26 cellular contexts compared by ENCODE assay signal in genomic region chr16:27980076-27980775, GRCh38.
DNase-seq lines count a peak whose midpoint lies in the region; ATAC-seq, FAIRE-seq and TF ChIP-seq lines count a peak whose summit lies in the region.
"Had no signal": no experiment of that assay in that cellular context is flagged by ENCODE, and none has a peak within 500 bp of the region (broad histone marks: within the 10 kb centered on the region; RNA-seq: fewer than 3 reads in every experiment).

No MANE protein-coding gene starts in this region.

- no peak overlapping the region for H3K56ac ChIP-seq in H1 (replicated peaks; ENCODE audit: insufficient read length, low read depth, low read length)

- H2BK5ac ChIP-seq in H1 (ENCODE audit: low read depth, low read length): no peak overlapping the region

- no peak overlapping the region for H4K5ac ChIP-seq in H1 (ENCODE audit: insufficient read length, low read depth, low read length)

- H2BK12ac ChIP-seq in H1 (ENCODE audit: low read depth, low read length): no peak overlapping the region

- H3K4me3 Mint-ChIP-seq in T-cell: no peak overlapping the region
- H3K4me3 Mint-ChIP-seq in CD4-positive, alpha-beta memory T cell: no peak overlapping the region
- H3K4me3 Mint-ChIP-seq: activated T-cell treated with anti-CD3 and anti-CD28 coated beads, Interleukin-2, amount 50 U/mL, for 72 hours had no signal

- H2BK120ac ChIP-seq in H1 (replicated peaks; ENCODE audit: low read depth, low read length): no peak overlapping the region

- H3K9ac ChIP-seq in H1 (replicated peaks in 1 of 4; ENCODE audit: extremely low read depth in 1 of 4, low read depth in 3 of 4, low read length in 3 of 4): no peak overlapping the region

- TF ChIP-seq RAD21 in H1 (IDR thresholded peaks at IDR 0.05 in 1 of 2, conservative IDR thresholded peaks at IDR 0.05 in 1 of 2; ENCODE audit: low read depth in 2 of 2, low read length in 2 of 2): peak; percentile 20 to 32; a peak in 2 of 4 replicates

- no peak overlapping the region for H2BK15ac ChIP-seq in H1 (ENCODE audit: low read length)

- no peak overlapping the region for H2AFZ ChIP-seq in H1 (ENCODE audit: low read length)

- H3K23me2 ChIP-seq in H1 (ENCODE audit: low read depth, low read length): no peaks in the 10 kb centered on the region

- no peak overlapping the region for H3K23ac ChIP-seq in H1 (ENCODE audit: insufficient read length)

- H3K4me1 ChIP-seq in heart left ventricle (peaks cover 0 to 7% (median 0%) of the 10 kb centered on the region in 12 donors), H1 (replicated peaks in 1 of 4; ENCODE audit: control insufficient read depth in 3 of 4, insufficient read depth in 4 of 4, low read length in 3 of 4) (no peaks in the 10 kb centered on the region)
- no peaks in the 10 kb centered on the region for H3K4me1 ChIP-seq in CD4-positive, alpha-beta memory T cell (ENCODE audit: insufficient read depth, low read length)
- H3K4me1 ChIP-seq: BE2C, psoas muscle, upper lobe of left lung had no signal

- H4K91ac ChIP-seq in H1 (replicated peaks; ENCODE audit: insufficient read length, low read length): no peak overlapping the region

- no peak overlapping the region for H3K4ac ChIP-seq in H1 (replicated peaks; ENCODE audit: insufficient read length, low read depth, low read length)

- H3K4me1 Mint-ChIP-seq in T-cell: no peaks in the 10 kb centered on the region
- H3K4me1 Mint-ChIP-seq in CD4-positive, alpha-beta memory T cell: no peaks in the 10 kb centered on the region

- H3K27me3 ChIP-seq in heart left ventricle (no peaks in the 10 kb centered on the region), H1 (replicated peaks in 1 of 4; ENCODE audit: control insufficient read depth in 3 of 4, extremely low read depth in 1 of 4, insufficient read depth in 3 of 4, low read length in 3 of 4) (no peaks in the 10 kb centered on the region; a peak in 2 of 7 replicates)
- H3K27me3 ChIP-seq in CD4-positive, alpha-beta memory T cell (ENCODE audit: insufficient read depth, low read length): no peaks in the 10 kb centered on the region
- H3K27me3 ChIP-seq: BE2C, dorsolateral prefrontal cortex, upper lobe of left lung had no signal

- no peak overlapping the region for H4K8ac ChIP-seq in H1 (ENCODE audit: extremely low read depth, insufficient read depth, low read length)

- peaks cover 0 to 14% (median 0%) of the 10 kb centered on the region in 12 donors for H3K9me3 ChIP-seq in heart left ventricle
- no peaks in the 10 kb centered on the region for H3K9me3 ChIP-seq in H1 (ENCODE audit: insufficient read depth in 2 of 2, low read depth in 1 of 2, low read length in 1 of 2)
- H3K9me3 ChIP-seq in CD4-positive, alpha-beta memory T cell (ENCODE audit: control insufficient read depth in 1 of 2, low read length in 2 of 2): no peaks in the 10 kb centered on the region
- H3K9me3 ChIP-seq: BE2C, upper lobe of left lung had no signal

- no peak overlapping the region for H2AK5ac ChIP-seq in H1 (ENCODE audit: low read depth, low read length)

- H3K14ac ChIP-seq in H1 (ENCODE audit: insufficient read length): no peak overlapping the region

- CTCF ChIA-PET in H1 (lab: Charles Lee; ENCODE audit: partially characterized antibody): interaction anchor here (0.9 to 1.4 kb wide), 4 partner anchors 12 to 90 kb away, joined by 3 to 4 read pairs (median 3); no protein-coding TSS in a partner anchor
- CTCF ChIA-PET in T-cell (lab: Charles Lee): no interaction called here
- CTCF ChIA-PET in CD4-positive, alpha-beta memory T cell (lab: Charles Lee; ENCODE audit: partially characterized antibody): no interaction called here

- H3K4me2 ChIP-seq in H1 (ENCODE audit: insufficient read depth in 1 of 2, low read depth in 2 of 2, low read length in 2 of 2): no peak overlapping the region

- no peaks in the 10 kb centered on the region for H3K79me1 ChIP-seq in H1 (ENCODE audit: low read depth, low read length)

- H3K79me2 ChIP-seq in H1 (ENCODE audit: control insufficient read depth in 1 of 2, insufficient read depth in 2 of 2, low read length in 2 of 2): no peaks in the 10 kb centered on the region

- WGBS in heart left ventricle, 4 donors: 58 to 73% (median 64%) methylated on average over 10 to 11 of the region's 11 CpGs
- WGBS in H1 (ENCODE audit: extremely low coverage in 1 of 2, insufficient coverage in 1 of 2, insufficient read length in 1 of 2, insufficient replicate concordance in 2 of 2, low coverage in 1 of 2, low lambda C conversion rate in 2 of 2, missing lambda C conversion rate in 1 of 2), 2 experiments: 76% methylated on average over 11 of the region's 11 CpGs; no CpG with 5 or more reads in 1 of the 2 experiments

- ATAC-seq in heart left ventricle: peak in 3 of 4 donors; percentile 16 to 34 (median 17)
- no peak for ATAC-seq in Right ventricle myocardium superior (ENCODE audit: poor library complexity)
- ATAC-seq in T-cell (replicated peaks in 1 of 4): no peak
- ATAC-seq: activated naive CD4-positive, alpha-beta T cell treated with anti-CD3 and anti-CD28 coated beads, Interleukin-2, amount 50 U/mL, for 72 hours; activated T-cell treated with anti-CD3 and anti-CD28 coated beads, Interleukin-2, amount 50 U/mL, for 72 hours; psoas muscle had no signal

- H3K27me3 Mint-ChIP-seq in T-cell: peaks cover 16 to 23% of the 10 kb centered on the region in 2 donors
- H3K27me3 Mint-ChIP-seq in CD4-positive, alpha-beta memory T cell: peaks cover 8 to 12% of the 10 kb centered on the region in 2 donors

- H3K4me3 ChIP-seq in heart left ventricle: no peak overlapping the region
- no peak overlapping the region for H3K4me3 ChIP-seq in H1 (ENCODE audit: extremely low read depth in 1 of 4, insufficient read depth in 2 of 4, low read depth in 3 of 4, low read length in 4 of 4)
- H3K4me3 ChIP-seq in CD4-positive, alpha-beta memory T cell (ENCODE audit: low read length in 2 of 2): no peak overlapping the region
- H3K4me3 ChIP-seq: dorsolateral prefrontal cortex, lung, psoas muscle, skin epidermis, upper lobe of left lung had no signal

- TF ChIP-seq POLR2A in heart left ventricle (IDR thresholded peaks at IDR 0.05) (no peak), H1 (IDR thresholded peaks at IDR 0.05; ENCODE audit: control extremely low read depth in 1 of 2, low read depth in 2 of 2, low read length in 2 of 2) (no peak)

- TF ChIP-seq CTCF in heart left ventricle (IDR thresholded peaks at IDR 0.05) (no peak), H1 (IDR thresholded peaks at IDR 0.05; ENCODE audit: control extremely low read depth in 1 of 3, insufficient read depth in 1 of 3, low read depth in 1 of 3, low read length in 3 of 3) (peak; percentile 7 to 34 (median 15); a peak in 2 of 4 replicates)

- H3K27ac ChIP-seq in heart left ventricle (peak overlapping the region in 1 of 12 donors; percentile 43), H1 (ENCODE audit: low read depth, low read length) (no peak overlapping the region)
- no peak overlapping the region for H3K27ac ChIP-seq in CD4-positive, alpha-beta memory T cell (ENCODE audit: low read depth, low read length)
- H3K27ac ChIP-seq: psoas muscle, skin epidermis, upper lobe of left lung had no signal

- DNase-seq in heart left ventricle (no peak), Right ventricle myocardium superior (no peak), NCI-H82 (lab: John Stamatoyannopoulos, UW) (peak; percentile 82), H1 (ENCODE audit: low read depth in 1 of 2, low spot score in 2 of 2) (no peak), T-cell (no peak), SHP77 (lab: John Stamatoyannopoulos, UW) (no peak), inferior parietal cortex (ENCODE audit: extremely low spot score) (no peak)
- no peak for DNase-seq in CD4-positive, alpha-beta memory T cell
- DNase-seq: activated T-cell treated with anti-CD3 and anti-CD28 coated beads, Interleukin-2, amount 50 U/mL, for 72 hours; BE2C; DMS79; Karpas-422; kidney; MV-4-11; NCI-H146; OCI-M1; psoas muscle; SHP77 treated with DMSO at 0.1 percent for 48 hours; stimulated activated CD4-positive, alpha-beta T cell treated with anti-CD3 and anti-CD28 coated beads, Interleukin-1b, Interleukin-23, amount 100 ng/mL, for 48 hours; upper lobe of left lung had no signal

- H3K36me3 ChIP-seq in heart left ventricle (no peaks in the 10 kb centered on the region), H1 (ENCODE audit: control insufficient read depth in 2 of 4, insufficient read depth in 4 of 4, low read length in 3 of 4) (no peaks in the 10 kb centered on the region)
- no peaks in the 10 kb centered on the region for H3K36me3 ChIP-seq in CD4-positive, alpha-beta memory T cell (ENCODE audit: insufficient read depth, low read length)
- H3K36me3 ChIP-seq: BE2C, upper lobe of left lung had no signal

- no peak for TF ChIP-seq EP300 in H1 (IDR thresholded peaks at IDR 0.05; ENCODE audit: borderline replicate concordance in 1 of 2, low read depth in 2 of 2, low read length in 2 of 2)

- no peak for FAIRE-seq in H1 (lab: Jason Lieb, UNC)
- FAIRE-seq: endothelial cell of umbilical vein, H54, kidney had no signal

- H3K9me3 Mint-ChIP-seq in T-cell: peaks cover 2 to 6% (median 4%) of the 10 kb centered on the region in 3 donors
- peaks cover 0 to 3% (median 0%) of the 10 kb centered on the region in 8 donors for H3K9me3 Mint-ChIP-seq in CD4-positive, alpha-beta memory T cell
- H3K9me3 Mint-ChIP-seq: activated naive CD4-positive, alpha-beta T cell treated with anti-CD3 and anti-CD28 coated beads, Interleukin-2, amount 50 U/mL, for 72 hours had no signal

- H2BK20ac ChIP-seq in H1 (ENCODE audit: low read length): no peak overlapping the region

- intact Hi-C loops in heart left ventricle (cut with DNase I) (no loop called here), Right ventricle myocardium superior (cut with DNase I) (no loop called here)
- intact Hi-C loops in CD4-positive, alpha-beta memory T cell (cut with micrococcal nuclease): no loop called here

- H3K36me3 Mint-ChIP-seq in T-cell: no peaks in the 10 kb centered on the region
- no peaks in the 10 kb centered on the region for H3K36me3 Mint-ChIP-seq in CD4-positive, alpha-beta memory T cell
- H3K36me3 Mint-ChIP-seq: activated naive CD4-positive, alpha-beta T cell treated with anti-CD3 and anti-CD28 coated beads, Interleukin-2, amount 50 U/mL, for 72 hours had no signal

- no peak overlapping the region for H3K27ac Mint-ChIP-seq in T-cell
- no peak overlapping the region for H3K27ac Mint-ChIP-seq in CD4-positive, alpha-beta memory T cell
- H3K27ac Mint-ChIP-seq: activated T-cell treated with anti-CD3 and anti-CD28 coated beads, Interleukin-2, amount 50 U/mL, for 72 hours had no signal

- no peak overlapping the region for H3K18ac ChIP-seq in H1 (ENCODE audit: extremely low read depth, low read length)

- H4K20me1 ChIP-seq in H1 (replicated peaks in 1 of 2; ENCODE audit: control insufficient read depth in 1 of 2, insufficient read depth in 2 of 2, low read length in 2 of 2): no peaks in the 10 kb centered on the region

- POLR2A ChIA-PET in H1 (lab: Charles Lee; ENCODE audit: partially characterized antibody): no interaction called here
- POLR2A ChIA-PET in T-cell (lab: Charles Lee): no interaction called here
- POLR2A ChIA-PET in CD4-positive, alpha-beta memory T cell (lab: Charles Lee; ENCODE audit: partially characterized antibody): no interaction called here

TF ChIP-seq in H1, 55 proteins besides CTCF, POLR2A, EP300 and RAD21 (continues in another document):
- TF ChIP-seq BCL11A (IDR thresholded peaks at IDR 0.05; ENCODE audit: low read depth in 2 of 2, low read length in 2 of 2) (no peak), SIN3A (conservative IDR thresholded peaks at IDR 0.05 in 1 of 2, IDR thresholded peaks at IDR 0.05 in 1 of 2; ENCODE audit: low read depth in 1 of 2, low read length in 2 of 2) (no peak)

Comparison
In these comparisons a context has a peak if more than half of its experiments do, and no peak if none do; other contexts are left out.
1. ATAC-seq: peak in heart left ventricle (3 of 4); none in Right ventricle myocardium superior (single experiment) and T-cell (0 of 4).
2. CTCF ChIP-seq: peak in H1 (3 of 3); none in heart left ventricle (0 of 12).